8 cellular contexts compared by ENCODE assay signal in genomic region chr1:200620273-200621131, GRCh38.
A peak's percentile ranks its signal among the peaks of the same experiment; 100 is the strongest.
DNase-seq lines count a peak whose midpoint lies in the region; ATAC-seq and TF ChIP-seq lines count a peak whose summit lies in the region.

TSS of gene KIF14 (minus strand) at chr1:200620751. CDS start at chr1:200618723, 2,028 bp downstream.

- H3K27ac ChIP-seq in 22Rv1 = peak within 1 kb of the TSS; percentile 65

- TF ChIP-seq CTCF in 22Rv1 (IDR thresholded peaks at IDR 0.05) = no peak
- no peak for TF ChIP-seq CTCF in astrocyte of the spinal cord (IDR thresholded peaks at IDR 0.05; ENCODE audit: low read depth, low read length)

- DNase-seq in NCI-H2081 treated with DMSO at 0.1 percent for 48 hours (lab: John Stamatoyannopoulos, UW) (peak; percentile 80), T1000 (lab: John Stamatoyannopoulos, UW) (peak; percentile 86), astrocyte of the spinal cord (ENCODE audit: low read depth, low spot score) (peak; percentile 91), iPS DF 4.7 (ENCODE audit: extremely low read depth, low spot score) (peak; percentile 56), skeletal muscle cell (ENCODE audit: low read depth) (peak; percentile 56)

- peak within 1 kb of the TSS; percentile 95 for H3K4me3 ChIP-seq in astrocyte of the spinal cord (ENCODE audit: low read depth, low read length)
- H3K4me3 ChIP-seq in skeletal muscle cell (ENCODE audit: low read depth, low read length) = peak within 1 kb of the TSS; percentile 85

- ATAC-seq in GM18519 (IDR thresholded peaks at IDR 0.05; ENCODE audit: low FRiP score, unreplicated experiment) (peak; percentile 66), HG03045 (IDR thresholded peaks at IDR 0.05; ENCODE audit: unreplicated experiment) (peak; percentile 98)

- in situ Hi-C loops in astrocyte of the spinal cord (cut with HindIII; ENCODE audit: low sequenced_read_pairs) = no loop called here

Comparison
In these comparisons a context has a peak if more than half of its experiments do, and no peak if none do; other contexts are left out.
1. Peak in every context shown above with its lines: DNase-seq, ATAC-seq, H3K4me3 ChIP-seq and H3K27ac ChIP-seq.